Comparison of ENCODE assay signal across 9 cellular contexts in genomic region chr17:38628441-38628840, GRCh38. TPM values are rescaled to one million over a fixed set of nuclear protein-coding genes. Genes with fewer than 3 reads are reported as not detected.
A peak's percentile ranks its signal among the peaks of the same experiment; 100 is the strongest.
DNase-seq lines count a peak whose midpoint lies in the region; ATAC-seq lines count a peak whose summit lies in the region.
"Had no signal": no experiment of that assay in that cellular context is flagged by ENCODE, and none has a peak within 500 bp of the region (broad histone marks: within the 10 kb centered on the region; RNA-seq: fewer than 3 reads in every experiment).

No MANE protein-coding gene starts in this region.

- ATAC-seq in left lobe of liver: no peak
- ATAC-seq in HG02973 (IDR thresholded peaks at IDR 0.05; ENCODE audit: unreplicated experiment): no peak
- ATAC-seq in GM21825 (IDR thresholded peaks at IDR 0.05; ENCODE audit: unreplicated experiment): no peak
- ATAC-seq in HG02970 (IDR thresholded peaks at IDR 0.05; ENCODE audit: low FRiP score, unreplicated experiment): no peak
- ATAC-seq: left ventricle myocardium superior had no signal

- no peak overlapping the region for H3K4me3 ChIP-seq in Jurkat, Clone E6-1 (ENCODE audit: low read length)

- peak; percentile 77 for DNase-seq in ELF-1 (ENCODE audit: low read depth, low spot score)
- DNase-seq in Jurkat, Clone E6-1 (ENCODE audit: low read depth, low spot score): peak; percentile 47
- peak; percentile 15 to 67 for DNase-seq in SHP77 (lab: John Stamatoyannopoulos, UW)
- peak; percentile 19 for DNase-seq in left lobe of liver (ENCODE audit: low spot score)
- DNase-seq: brain microvascular endothelial cell, left ventricle myocardium superior had no signal

RNA-seq across cellular contexts. Expression of gene SRCIN1, which starts 22.7 kb away (rescaled TPM):
- polyA plus RNA-seq in Jurkat, Clone E6-1 (2012; ENCODE audit: insufficient read depth, insufficient read length): 3.0 TPM
- 19.3 TPM for total RNA-seq in left lobe of liver

RNA-seq across cellular contexts. Expression of gene EPOP, which starts 46.3 kb away (rescaled TPM):
- 22.9 TPM for polyA plus RNA-seq in Jurkat, Clone E6-1 (2012; ENCODE audit: insufficient read depth, insufficient read length)
- total RNA-seq in left lobe of liver: 2.7 TPM

Comparison
In these comparisons a context has a peak if more than half of its experiments do, and no peak if none do; other contexts are left out.
1. DNase-seq: peak in every context shown above with its lines; median percentile 77 in ELF-1; 47 in Jurkat, Clone E6-1; 41 in SHP77; 19 in left lobe of liver.